In the genomic region with DNA sequence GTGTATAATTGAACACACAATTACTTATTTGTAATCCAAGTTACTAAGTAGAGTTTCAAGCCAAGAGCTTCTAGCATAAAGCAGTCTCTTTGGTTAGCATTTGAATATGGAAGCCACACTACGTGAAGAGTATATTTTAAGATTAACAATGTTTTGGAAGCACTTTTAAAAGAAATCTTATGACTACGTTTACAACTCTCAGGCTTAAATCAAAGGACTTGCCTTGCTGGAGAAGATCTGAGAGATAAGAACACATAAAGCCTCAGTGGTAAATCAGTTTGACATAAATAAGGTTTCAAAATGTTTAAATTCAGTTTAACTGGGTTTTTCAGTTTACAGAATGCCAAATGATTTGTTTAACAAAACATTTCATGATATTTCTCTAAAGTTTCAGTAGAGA, we compare ENCODE assay signal across 1 cellular context.
TF ChIP-seq lines count a peak whose summit lies in the region.

No MANE protein-coding gene starts in this region.

TF ChIP-seq in SK-N-SH treated with all-trans-retinoic acid at 6 μM for 48 hours, 23 proteins besides CTCF, POLR2A, EP300 and RAD21 (continued from another document):
- TF ChIP-seq, protein P1, sequence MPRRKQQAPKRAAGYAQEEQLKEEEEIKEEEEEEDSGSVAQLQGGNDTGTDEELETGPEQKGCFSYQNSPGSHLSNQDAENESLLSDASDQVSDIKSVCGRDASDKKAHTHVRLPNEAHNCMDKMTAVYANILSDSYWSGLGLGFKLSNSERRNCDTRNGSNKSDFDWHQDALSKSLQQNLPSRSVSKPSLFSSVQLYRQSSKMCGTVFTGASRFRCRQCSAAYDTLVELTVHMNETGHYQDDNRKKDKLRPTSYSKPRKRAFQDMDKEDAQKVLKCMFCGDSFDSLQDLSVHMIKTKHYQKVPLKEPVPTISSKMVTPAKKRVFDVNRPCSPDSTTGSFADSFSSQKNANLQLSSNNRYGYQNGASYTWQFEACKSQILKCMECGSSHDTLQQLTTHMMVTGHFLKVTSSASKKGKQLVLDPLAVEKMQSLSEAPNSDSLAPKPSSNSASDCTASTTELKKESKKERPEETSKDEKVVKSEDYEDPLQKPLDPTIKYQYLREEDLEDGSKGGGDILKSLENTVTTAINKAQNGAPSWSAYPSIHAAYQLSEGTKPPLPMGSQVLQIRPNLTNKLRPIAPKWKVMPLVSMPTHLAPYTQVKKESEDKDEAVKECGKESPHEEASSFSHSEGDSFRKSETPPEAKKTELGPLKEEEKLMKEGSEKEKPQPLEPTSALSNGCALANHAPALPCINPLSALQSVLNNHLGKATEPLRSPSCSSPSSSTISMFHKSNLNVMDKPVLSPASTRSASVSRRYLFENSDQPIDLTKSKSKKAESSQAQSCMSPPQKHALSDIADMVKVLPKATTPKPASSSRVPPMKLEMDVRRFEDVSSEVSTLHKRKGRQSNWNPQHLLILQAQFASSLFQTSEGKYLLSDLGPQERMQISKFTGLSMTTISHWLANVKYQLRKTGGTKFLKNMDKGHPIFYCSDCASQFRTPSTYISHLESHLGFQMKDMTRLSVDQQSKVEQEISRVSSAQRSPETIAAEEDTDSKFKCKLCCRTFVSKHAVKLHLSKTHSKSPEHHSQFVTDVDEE (CRISPR knock-in tag; IDR thresholded peaks at IDR 0.05): no peak
- no peak for TF ChIP-seq PATZ1 (CRISPR knock-in tag; IDR thresholded peaks at IDR 0.05; ENCODE audit: borderline replicate concordance)
- TF ChIP-seq ZFP3 (CRISPR knock-in tag; IDR thresholded peaks at IDR 0.05): no peak
- no peak for TF ChIP-seq TOX (CRISPR knock-in tag; IDR thresholded peaks at IDR 0.05; ENCODE audit: borderline replicate concordance)
- no peak for TF ChIP-seq ZNF70 (CRISPR knock-in tag; IDR thresholded peaks at IDR 0.05)
- no peak for TF ChIP-seq ESRRG (CRISPR knock-in tag; IDR thresholded peaks at IDR 0.05)
- no peak for TF ChIP-seq TCF4 (CRISPR knock-in tag; IDR thresholded peaks at IDR 0.05; ENCODE audit: borderline replicate concordance)
- TF ChIP-seq SNAI2 (CRISPR knock-in tag; IDR thresholded peaks at IDR 0.05): no peak
- TF ChIP-seq BACH2 (CRISPR knock-in tag; IDR thresholded peaks at IDR 0.05; ENCODE audit: borderline replicate concordance): no peak
- no peak for TF ChIP-seq ZNF8 (CRISPR knock-in tag; IDR thresholded peaks at IDR 0.05)
- no peak for TF ChIP-seq CSDC2 (CRISPR knock-in tag; IDR thresholded peaks at IDR 0.05)
- TF ChIP-seq CSRNP3 (CRISPR knock-in tag; IDR thresholded peaks at IDR 0.05): no peak
